In the genomic region with DNA sequence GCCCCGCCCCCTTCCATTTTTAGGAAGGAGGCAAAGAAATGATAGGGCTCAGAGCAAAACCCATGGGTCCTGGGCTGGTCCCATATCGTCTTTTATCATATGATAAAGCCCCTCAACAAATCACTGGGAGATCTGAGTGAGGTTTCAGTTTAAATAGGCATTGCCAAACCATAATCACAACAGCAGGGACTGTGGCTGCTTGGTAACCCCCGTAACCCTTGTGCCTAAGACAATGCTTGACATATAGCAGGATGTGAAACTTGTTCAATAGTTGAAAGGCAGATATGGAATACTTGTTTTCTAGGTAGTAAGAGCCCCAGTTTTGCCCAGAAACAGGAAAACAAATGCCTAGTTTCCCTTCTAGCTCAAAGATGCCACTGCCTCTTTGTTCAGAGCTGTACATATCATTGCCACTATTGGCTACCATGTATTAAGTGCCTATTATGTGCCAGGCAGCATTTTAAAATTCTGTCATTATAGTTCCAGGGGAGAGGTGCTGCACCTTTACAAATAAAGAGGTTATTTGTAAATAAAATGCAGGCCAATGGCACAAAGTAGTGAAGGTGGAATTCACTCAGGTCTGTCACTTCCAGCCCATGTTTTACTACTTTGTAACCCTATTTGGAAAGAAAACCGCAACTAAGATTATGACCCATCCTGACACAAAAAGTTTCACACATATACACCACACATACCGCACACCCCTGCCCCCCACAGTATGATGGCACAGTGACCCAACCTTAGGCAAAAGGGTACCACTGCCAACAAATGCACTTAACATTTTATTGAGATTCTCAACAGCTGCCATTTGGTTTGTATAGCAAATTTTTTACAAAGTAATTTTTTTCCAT, we compare ENCODE assay signal across 8 cellular contexts. TPM values are rescaled to one million over a fixed set of nuclear protein-coding genes. Genes with fewer than 3 reads are reported as not detected.
DNase-seq lines count a peak whose midpoint lies in the region; ATAC-seq and TF ChIP-seq lines count a peak whose summit lies in the region.
"Had no signal": no experiment of that assay in that cellular context is flagged by ENCODE, and none has a peak within 500 bp of the region (broad histone marks: within the 10 kb centered on the region; RNA-seq: fewer than 3 reads in every experiment).

No MANE protein-coding gene starts in this region.

- H3K4me3 Mint-ChIP-seq in activated CD8-positive, alpha-beta memory T cell treated with anti-CD3 and anti-CD28 coated beads, Interleukin-2, amount 10 ng/mL, durations not matched to agents 7 days and 5 days: peak overlapping the region; percentile 32

- peak overlapping the region in 1 of 12 donors; percentile 54 for H3K27ac ChIP-seq in heart left ventricle
- H3K27ac ChIP-seq: gastrocnemius medialis had no signal

- peaks cover 0 to 4% (median 0%) of the 10 kb centered on the region in 9 donors for H3K27me3 ChIP-seq in heart left ventricle

- no peaks in the 10 kb centered on the region for H3K9me3 ChIP-seq in heart left ventricle
- H3K9me3 ChIP-seq: gastrocnemius medialis had no signal

- ATAC-seq in GM19025 (IDR thresholded peaks at IDR 0.05; ENCODE audit: low read depth, unreplicated experiment) (peak; percentile 55), HG03060 (IDR thresholded peaks at IDR 0.05; ENCODE audit: low read depth, unreplicated experiment) (peak; percentile 51), heart left ventricle (no peak)
- peak; percentile 76 for ATAC-seq in activated CD8-positive, alpha-beta memory T cell treated with anti-CD3 and anti-CD28 coated beads, Interleukin-2, amount 10 ng/mL, durations not matched to agents 7 days and 5 days
- ATAC-seq: gastrocnemius medialis had no signal

- H3K4me1 ChIP-seq in heart left ventricle: peaks cover 0 to 18% (median 0%) of the 10 kb centered on the region in 12 donors

- peaks cover 0 to 24% (median 17%) of the 10 kb centered on the region in 9 donors for H3K36me3 ChIP-seq in heart left ventricle

- no peaks in the 10 kb centered on the region for H3K9me3 Mint-ChIP-seq in activated CD8-positive, alpha-beta memory T cell treated with anti-CD3 and anti-CD28 coated beads, Interleukin-2, amount 10 ng/mL, durations not matched to agents 7 days and 5 days (ENCODE audit: low read depth)

- no peak overlapping the region for H3K27ac Mint-ChIP-seq in activated CD8-positive, alpha-beta memory T cell treated with anti-CD3 and anti-CD28 coated beads, Interleukin-2, amount 10 ng/mL, durations not matched to agents 7 days and 5 days

- DNase-seq in activated CD8-positive, alpha-beta memory T cell treated with anti-CD3 and anti-CD28 coated beads, Interleukin-2, amount 10 ng/mL, durations not matched to agents 7 days and 5 days: peak; percentile 81
- DNase-seq in stimulated activated CD4-positive, alpha-beta T cell treated with anti-CD3 and anti-CD28 coated beads, Interleukin-4, amount 100 ng/mL, for 24 hours: peak; percentile 62
- DNase-seq in heart left ventricle: no peak
- no peak for DNase-seq in effector CD8-positive, alpha-beta T cell (lab: John Stamatoyannopoulos, UW)
- DNase-seq in cerebellar cortex (ENCODE audit: low spot score): no peak
- DNase-seq: gastrocnemius medialis had no signal

- peaks cover 16% of the 10 kb centered on the region for H3K4me1 Mint-ChIP-seq in activated CD8-positive, alpha-beta memory T cell treated with anti-CD3 and anti-CD28 coated beads, Interleukin-2, amount 10 ng/mL, durations not matched to agents 7 days and 5 days

- H3K27me3 Mint-ChIP-seq in activated CD8-positive, alpha-beta memory T cell treated with anti-CD3 and anti-CD28 coated beads, Interleukin-2, amount 10 ng/mL, durations not matched to agents 7 days and 5 days: peaks cover 33% of the 10 kb centered on the region

- CTCF ChIA-PET in activated CD8-positive, alpha-beta memory T cell treated with anti-CD3 and anti-CD28 coated beads, Interleukin-2, amount 10 ng/mL, durations not matched to agents 7 days and 5 days (lab: Charles Lee): no interaction called here

- no peak overlapping the region for H3K4me3 ChIP-seq in heart left ventricle
- H3K4me3 ChIP-seq: gastrocnemius medialis had no signal

- intact Hi-C loops in heart left ventricle (cut with DNase I): no loop called here

- TF ChIP-seq POLR2A in heart left ventricle (IDR thresholded peaks at IDR 0.05): no peak

- H3K36me3 Mint-ChIP-seq in activated CD8-positive, alpha-beta memory T cell treated with anti-CD3 and anti-CD28 coated beads, Interleukin-2, amount 10 ng/mL, durations not matched to agents 7 days and 5 days: peaks cover 11% of the 10 kb centered on the region

- WGBS in heart left ventricle, 4 donors: 76 to 90% (median 85%) methylated on average over 5 of the region's 5 CpGs

- no peak for TF ChIP-seq CTCF in heart left ventricle (IDR thresholded peaks at IDR 0.05)

RNA-seq across cellular contexts. Expression of a gene that starts 14.2 kb away (rescaled TPM):
- total RNA-seq in activated CD8-positive, alpha-beta memory T cell treated with anti-CD3 and anti-CD28 coated beads, Interleukin-2, amount 10 ng/mL, durations not matched to agents 7 days and 5 days: 10 to 100 TPM; 54.6 to 78.4 TPM
- total RNA-seq in heart left ventricle: 100 to 1,000 TPM in 1 of 9 donors, 10 to 100 TPM in 8; 38.3 to 143 (median 46.4) TPM
- 10 to 100 TPM; 59.6 to 66.6 TPM for polyA plus RNA-seq in heart left ventricle

RNA-seq across cellular contexts. Expression of a gene that starts 47.4 kb away (rescaled TPM):
- 10 to 100 TPM; 12.6 to 16.3 TPM for total RNA-seq in activated CD8-positive, alpha-beta memory T cell treated with anti-CD3 and anti-CD28 coated beads, Interleukin-2, amount 10 ng/mL, durations not matched to agents 7 days and 5 days
- 10 to 100 TPM; 23.8 to 36.8 (median 29.3) TPM for total RNA-seq in heart left ventricle
- 10 to 100 TPM; 27.3 to 35.6 TPM for polyA plus RNA-seq in heart left ventricle

RNA-seq across cellular contexts. Expression of a gene that starts 47.8 kb away (rescaled TPM):
- total RNA-seq in activated CD8-positive, alpha-beta memory T cell treated with anti-CD3 and anti-CD28 coated beads, Interleukin-2, amount 10 ng/mL, durations not matched to agents 7 days and 5 days: 10 to 100 TPM; 24.2 to 40.8 TPM
- 10 to 100 TPM; 12.3 to 35.6 (median 22.7) TPM for total RNA-seq in heart left ventricle
- polyA plus RNA-seq in heart left ventricle: 10 to 100 TPM; 24.6 to 31.5 TPM

Comparison
In these comparisons a context has a peak if more than half of its experiments do, and no peak if none do; other contexts are left out.
1. ATAC-seq: peak in GM19025 (single experiment), HG03060 (single experiment) and activated CD8-positive, alpha-beta memory T cell treated with anti-CD3 and anti-CD28 coated beads, Interleukin-2, amount 10 ng/mL, durations not matched to agents 7 days and 5 days (single experiment); none in heart left ventricle (0 of 4).
2. DNase-seq: peak in activated CD8-positive, alpha-beta memory T cell treated with anti-CD3 and anti-CD28 coated beads, Interleukin-2, amount 10 ng/mL, durations not matched to agents 7 days and 5 days (single experiment) and stimulated activated CD4-positive, alpha-beta T cell treated with anti-CD3 and anti-CD28 coated beads, Interleukin-4, amount 100 ng/mL, for 24 hours (single experiment); none in heart left ventricle (0 of 5), effector CD8-positive, alpha-beta T cell (single experiment) and cerebellar cortex (single experiment).